ENCODE assay signal across 1 cellular context in the genomic region with DNA sequence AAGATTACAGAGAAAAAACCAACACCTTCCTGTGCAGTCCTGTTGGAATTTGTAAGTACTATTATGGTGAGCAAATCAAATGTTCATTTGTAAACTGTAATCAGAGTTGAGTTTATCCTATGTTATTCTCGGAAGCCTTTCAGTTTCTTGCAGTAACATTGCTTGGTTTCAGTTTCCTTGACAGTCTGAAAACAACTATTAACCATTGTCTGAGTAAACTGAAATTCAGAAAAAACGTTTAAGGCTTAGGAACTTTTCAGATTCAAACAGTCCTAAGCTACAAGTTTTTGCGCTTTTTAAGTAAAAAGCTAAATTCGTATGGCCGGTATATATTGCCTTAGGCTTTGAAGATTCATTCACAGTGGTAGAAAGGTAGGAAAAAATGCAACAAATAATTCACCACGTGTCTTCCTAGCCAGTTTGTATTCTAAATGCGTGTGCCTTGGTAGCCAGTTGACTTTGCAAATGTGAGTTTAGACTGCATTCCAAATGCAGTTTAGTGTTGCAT.
TF ChIP-seq lines count a peak whose summit lies in the region.

No MANE protein-coding gene starts in this region.

TF ChIP-seq in HEK293, 187 proteins besides CTCF, POLR2A, EP300 and RAD21 (continued from another document and continues in another):
- TF ChIP-seq BCL11A (tag by site-specific recombination; IDR thresholded peaks at IDR 0.05; ENCODE audit: low read depth), result no peak
- no peak for TF ChIP-seq ZNF114 (tag by site-specific recombination; IDR thresholded peaks at IDR 0.05)
- no peak for TF ChIP-seq ZNF140 (tag by site-specific recombination; IDR thresholded peaks at IDR 0.05)
- peak; percentile 70 for TF ChIP-seq SP7 (tag by site-specific recombination; IDR thresholded peaks at IDR 0.05)
- TF ChIP-seq FEZF1 (tag by site-specific recombination; IDR thresholded peaks at IDR 0.05), result peak; percentile 80
- TF ChIP-seq ZNF426 (tag by site-specific recombination; IDR thresholded peaks at IDR 0.05), result no peak
- TF ChIP-seq, protein P1, sequence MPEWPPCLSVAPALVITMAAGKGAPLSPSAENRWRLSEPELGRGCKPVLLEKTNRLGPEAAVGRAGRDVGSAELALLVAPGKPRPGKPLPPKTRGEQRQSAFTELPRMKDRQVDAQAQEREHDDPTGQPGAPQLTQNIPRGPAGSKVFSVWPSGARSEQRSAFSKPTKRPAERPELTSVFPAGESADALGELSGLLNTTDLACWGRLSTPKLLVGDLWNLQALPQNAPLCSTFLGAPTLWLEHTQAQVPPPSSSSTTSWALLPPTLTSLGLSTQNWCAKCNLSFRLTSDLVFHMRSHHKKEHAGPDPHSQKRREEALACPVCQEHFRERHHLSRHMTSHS (tag by site-specific recombination; IDR thresholded peaks at IDR 0.05), result no peak
- no peak for TF ChIP-seq ZNF416 (tag by site-specific recombination; IDR thresholded peaks at IDR 0.05)
- TF ChIP-seq ZFHX2 (tag by site-specific recombination; conservative IDR thresholded peaks at IDR 0.05), result no peak
- 0 out of 2 replicates have a peak, but pooled peaks have one; percentile 21 for TF ChIP-seq SP3 (tag by site-specific recombination; IDR thresholded peaks at IDR 0.05)
- TF ChIP-seq, protein P2, sequence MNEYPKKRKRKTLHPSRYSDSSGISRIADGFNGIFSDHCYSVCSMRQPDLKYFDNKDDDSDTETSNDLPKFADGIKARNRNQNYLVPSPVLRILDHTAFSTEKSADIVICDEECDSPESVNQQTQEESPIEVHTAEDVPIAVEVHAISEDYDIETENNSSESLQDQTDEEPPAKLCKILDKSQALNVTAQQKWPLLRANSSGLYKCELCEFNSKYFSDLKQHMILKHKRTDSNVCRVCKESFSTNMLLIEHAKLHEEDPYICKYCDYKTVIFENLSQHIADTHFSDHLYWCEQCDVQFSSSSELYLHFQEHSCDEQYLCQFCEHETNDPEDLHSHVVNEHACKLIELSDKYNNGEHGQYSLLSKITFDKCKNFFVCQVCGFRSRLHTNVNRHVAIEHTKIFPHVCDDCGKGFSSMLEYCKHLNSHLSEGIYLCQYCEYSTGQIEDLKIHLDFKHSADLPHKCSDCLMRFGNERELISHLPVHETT (tag by site-specific recombination; IDR thresholded peaks at IDR 0.05), result no peak
- TF ChIP-seq, protein P3, sequence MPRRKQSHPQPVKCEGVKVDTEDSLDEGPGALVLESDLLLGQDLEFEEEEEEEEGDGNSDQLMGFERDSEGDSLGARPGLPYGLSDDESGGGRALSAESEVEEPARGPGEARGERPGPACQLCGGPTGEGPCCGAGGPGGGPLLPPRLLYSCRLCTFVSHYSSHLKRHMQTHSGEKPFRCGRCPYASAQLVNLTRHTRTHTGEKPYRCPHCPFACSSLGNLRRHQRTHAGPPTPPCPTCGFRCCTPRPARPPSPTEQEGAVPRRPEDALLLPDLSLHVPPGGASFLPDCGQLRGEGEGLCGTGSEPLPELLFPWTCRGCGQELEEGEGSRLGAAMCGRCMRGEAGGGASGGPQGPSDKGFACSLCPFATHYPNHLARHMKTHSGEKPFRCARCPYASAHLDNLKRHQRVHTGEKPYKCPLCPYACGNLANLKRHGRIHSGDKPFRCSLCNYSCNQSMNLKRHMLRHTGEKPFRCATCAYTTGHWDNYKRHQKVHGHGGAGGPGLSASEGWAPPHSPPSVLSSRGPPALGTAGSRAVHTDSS (tag by site-specific recombination; IDR thresholded peaks at IDR 0.05), result no peak
- TF ChIP-seq TRIM28 (IDR thresholded peaks at IDR 0.05; ENCODE audit: borderline replicate concordance, low read length), result no peak
- no peak for TF ChIP-seq ZNF394 (tag by site-specific recombination; IDR thresholded peaks at IDR 0.05; ENCODE audit: borderline replicate concordance)
- no peak for TF ChIP-seq ZNF529 (tag by site-specific recombination; IDR thresholded peaks at IDR 0.05; ENCODE audit: insufficient replicate concordance)
- TF ChIP-seq, protein P4, sequence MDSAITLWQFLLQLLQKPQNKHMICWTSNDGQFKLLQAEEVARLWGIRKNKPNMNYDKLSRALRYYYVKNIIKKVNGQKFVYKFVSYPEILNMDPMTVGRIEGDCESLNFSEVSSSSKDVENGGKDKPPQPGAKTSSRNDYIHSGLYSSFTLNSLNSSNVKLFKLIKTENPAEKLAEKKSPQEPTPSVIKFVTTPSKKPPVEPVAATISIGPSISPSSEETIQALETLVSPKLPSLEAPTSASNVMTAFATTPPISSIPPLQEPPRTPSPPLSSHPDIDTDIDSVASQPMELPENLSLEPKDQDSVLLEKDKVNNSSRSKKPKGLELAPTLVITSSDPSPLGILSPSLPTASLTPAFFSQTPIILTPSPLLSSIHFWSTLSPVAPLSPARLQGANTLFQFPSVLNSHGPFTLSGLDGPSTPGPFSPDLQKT (IDR thresholded peaks at IDR 0.05; ENCODE audit: borderline replicate concordance, low read depth, low read length), result no peak
- no peak for TF ChIP-seq ZNF521 (tag by site-specific recombination; IDR thresholded peaks at IDR 0.05)
- no peak for TF ChIP-seq ZNF19 (tag by site-specific recombination; IDR thresholded peaks at IDR 0.05; ENCODE audit: low read depth)
- TF ChIP-seq ZNF423 (tag by site-specific recombination; IDR thresholded peaks at IDR 0.05), result no peak
- TF ChIP-seq ZNF654 (tag by site-specific recombination; IDR thresholded peaks at IDR 0.05; ENCODE audit: low read depth), result no peak
- no peak for TF ChIP-seq ZNF133 (tag by site-specific recombination; IDR thresholded peaks at IDR 0.05)
- no peak for TF ChIP-seq ZNF16 (tag by site-specific recombination; IDR thresholded peaks at IDR 0.05; ENCODE audit: low read depth)
- no peak for TF ChIP-seq ZNF292 (tag by site-specific recombination; IDR thresholded peaks at IDR 0.05; ENCODE audit: borderline replicate concordance, low read depth)
- TF ChIP-seq, protein P5, sequence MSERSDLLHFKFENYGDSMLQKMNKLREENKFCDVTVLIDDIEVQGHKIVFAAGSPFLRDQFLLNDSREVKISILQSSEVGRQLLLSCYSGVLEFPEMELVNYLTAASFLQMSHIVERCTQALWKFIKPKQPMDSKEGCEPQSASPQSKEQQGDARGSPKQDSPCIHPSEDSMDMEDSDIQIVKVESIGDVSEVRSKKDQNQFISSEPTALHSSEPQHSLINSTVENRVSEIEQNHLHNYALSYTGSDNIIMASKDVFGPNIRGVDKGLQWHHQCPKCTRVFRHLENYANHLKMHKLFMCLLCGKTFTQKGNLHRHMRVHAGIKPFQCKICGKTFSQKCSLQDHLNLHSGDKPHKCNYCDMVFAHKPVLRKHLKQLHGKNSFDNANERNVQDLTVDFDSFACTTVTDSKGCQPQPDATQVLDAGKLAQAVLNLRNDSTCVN (tag by site-specific recombination; optimal IDR thresholded peaks at IDR 0.05), result no peak
- no peak for TF ChIP-seq MYNN (tag by site-specific recombination; IDR thresholded peaks at IDR 0.05; ENCODE audit: borderline replicate concordance)
- TF ChIP-seq ZNF341 (tag by site-specific recombination; IDR thresholded peaks at IDR 0.05; ENCODE audit: low read depth), result no peak
- TF ChIP-seq, protein P6, sequence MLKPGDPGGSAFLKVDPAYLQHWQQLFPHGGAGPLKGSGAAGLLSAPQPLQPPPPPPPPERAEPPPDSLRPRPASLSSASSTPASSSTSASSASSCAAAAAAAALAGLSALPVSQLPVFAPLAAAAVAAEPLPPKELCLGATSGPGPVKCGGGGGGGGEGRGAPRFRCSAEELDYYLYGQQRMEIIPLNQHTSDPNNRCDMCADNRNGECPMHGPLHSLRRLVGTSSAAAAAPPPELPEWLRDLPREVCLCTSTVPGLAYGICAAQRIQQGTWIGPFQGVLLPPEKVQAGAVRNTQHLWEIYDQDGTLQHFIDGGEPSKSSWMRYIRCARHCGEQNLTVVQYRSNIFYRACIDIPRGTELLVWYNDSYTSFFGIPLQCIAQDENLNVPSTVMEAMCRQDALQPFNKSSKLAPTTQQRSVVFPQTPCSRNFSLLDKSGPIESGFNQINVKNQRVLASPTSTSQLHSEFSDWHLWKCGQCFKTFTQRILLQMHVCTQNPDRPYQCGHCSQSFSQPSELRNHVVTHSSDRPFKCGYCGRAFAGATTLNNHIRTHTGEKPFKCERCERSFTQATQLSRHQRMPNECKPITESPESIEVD (tag by site-specific recombination; IDR thresholded peaks at IDR 0.05), result peak; percentile 100
- TF ChIP-seq ZNF660 (tag by site-specific recombination; IDR thresholded peaks at IDR 0.05), result peak; percentile 58; the same call in 1 of the 2 replicates
- TF ChIP-seq GLI4 (tag by site-specific recombination; IDR thresholded peaks at IDR 0.05), result no peak
- TF ChIP-seq, protein P7, sequence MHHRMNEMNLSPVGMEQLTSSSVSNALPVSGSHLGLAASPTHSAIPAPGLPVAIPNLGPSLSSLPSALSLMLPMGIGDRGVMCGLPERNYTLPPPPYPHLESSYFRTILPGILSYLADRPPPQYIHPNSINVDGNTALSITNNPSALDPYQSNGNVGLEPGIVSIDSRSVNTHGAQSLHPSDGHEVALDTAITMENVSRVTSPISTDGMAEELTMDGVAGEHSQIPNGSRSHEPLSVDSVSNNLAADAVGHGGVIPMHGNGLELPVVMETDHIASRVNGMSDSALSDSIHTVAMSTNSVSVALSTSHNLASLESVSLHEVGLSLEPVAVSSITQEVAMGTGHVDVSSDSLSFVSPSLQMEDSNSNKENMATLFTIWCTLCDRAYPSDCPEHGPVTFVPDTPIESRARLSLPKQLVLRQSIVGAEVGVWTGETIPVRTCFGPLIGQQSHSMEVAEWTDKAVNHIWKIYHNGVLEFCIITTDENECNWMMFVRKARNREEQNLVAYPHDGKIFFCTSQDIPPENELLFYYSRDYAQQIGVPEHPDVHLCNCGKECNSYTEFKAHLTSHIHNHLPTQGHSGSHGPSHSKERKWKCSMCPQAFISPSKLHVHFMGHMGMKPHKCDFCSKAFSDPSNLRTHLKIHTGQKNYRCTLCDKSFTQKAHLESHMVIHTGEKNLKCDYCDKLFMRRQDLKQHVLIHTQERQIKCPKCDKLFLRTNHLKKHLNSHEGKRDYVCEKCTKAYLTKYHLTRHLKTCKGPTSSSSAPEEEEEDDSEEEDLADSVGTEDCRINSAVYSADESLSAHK (tag by site-specific recombination; IDR thresholded peaks at IDR 0.05), result no peak
- TF ChIP-seq, protein P8, sequence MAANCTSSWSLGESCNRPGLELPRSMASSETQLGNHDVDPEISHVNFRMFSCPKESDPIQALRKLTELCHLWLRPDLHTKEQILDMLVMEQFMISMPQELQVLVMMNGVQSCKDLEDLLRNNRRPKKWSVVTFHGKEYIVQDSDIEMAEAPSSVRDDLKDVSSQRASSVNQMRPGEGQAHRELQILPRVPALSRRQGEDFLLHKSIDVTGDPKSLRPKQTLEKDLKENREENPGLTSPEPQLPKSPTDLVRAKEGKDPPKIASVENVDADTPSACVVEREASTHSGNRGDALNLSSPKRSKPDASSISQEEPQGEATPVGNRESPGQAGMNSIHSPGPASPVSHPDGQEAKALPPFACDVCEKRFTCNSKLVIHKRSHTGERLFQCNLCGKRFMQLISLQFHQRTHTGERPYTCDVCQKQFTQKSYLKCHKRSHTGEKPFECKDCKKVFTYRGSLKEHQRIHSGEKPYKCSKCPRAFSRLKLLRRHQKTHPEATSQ (tag by site-specific recombination; IDR thresholded peaks at IDR 0.05), result no peak
- no peak for TF ChIP-seq ZNF335 (tag by site-specific recombination; conservative IDR thresholded peaks at IDR 0.05)
- TF ChIP-seq ZNF132 (tag by site-specific recombination; IDR thresholded peaks at IDR 0.05; ENCODE audit: borderline replicate concordance), result no peak
- peak; percentile 58 for TF ChIP-seq ZNF664 (tag by site-specific recombination; IDR thresholded peaks at IDR 0.05)
- peak; percentile 41; the same call in 1 of the 2 replicates for TF ChIP-seq GFI1B (tag by site-specific recombination; IDR thresholded peaks at IDR 0.05)
- no peak for TF ChIP-seq ZFP69B (tag by site-specific recombination; IDR thresholded peaks at IDR 0.05)
- no peak for TF ChIP-seq ZNF221 (tag by site-specific recombination; IDR thresholded peaks at IDR 0.05; ENCODE audit: borderline replicate concordance)
- TF ChIP-seq, protein P9, sequence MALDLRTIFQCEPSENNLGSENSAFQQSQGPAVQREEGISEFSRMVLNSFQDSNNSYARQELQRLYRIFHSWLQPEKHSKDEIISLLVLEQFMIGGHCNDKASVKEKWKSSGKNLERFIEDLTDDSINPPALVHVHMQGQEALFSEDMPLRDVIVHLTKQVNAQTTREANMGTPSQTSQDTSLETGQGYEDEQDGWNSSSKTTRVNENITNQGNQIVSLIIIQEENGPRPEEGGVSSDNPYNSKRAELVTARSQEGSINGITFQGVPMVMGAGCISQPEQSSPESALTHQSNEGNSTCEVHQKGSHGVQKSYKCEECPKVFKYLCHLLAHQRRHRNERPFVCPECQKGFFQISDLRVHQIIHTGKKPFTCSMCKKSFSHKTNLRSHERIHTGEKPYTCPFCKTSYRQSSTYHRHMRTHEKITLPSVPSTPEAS (tag by site-specific recombination; IDR thresholded peaks at IDR 0.05), result no peak
- TF ChIP-seq, protein P10, sequence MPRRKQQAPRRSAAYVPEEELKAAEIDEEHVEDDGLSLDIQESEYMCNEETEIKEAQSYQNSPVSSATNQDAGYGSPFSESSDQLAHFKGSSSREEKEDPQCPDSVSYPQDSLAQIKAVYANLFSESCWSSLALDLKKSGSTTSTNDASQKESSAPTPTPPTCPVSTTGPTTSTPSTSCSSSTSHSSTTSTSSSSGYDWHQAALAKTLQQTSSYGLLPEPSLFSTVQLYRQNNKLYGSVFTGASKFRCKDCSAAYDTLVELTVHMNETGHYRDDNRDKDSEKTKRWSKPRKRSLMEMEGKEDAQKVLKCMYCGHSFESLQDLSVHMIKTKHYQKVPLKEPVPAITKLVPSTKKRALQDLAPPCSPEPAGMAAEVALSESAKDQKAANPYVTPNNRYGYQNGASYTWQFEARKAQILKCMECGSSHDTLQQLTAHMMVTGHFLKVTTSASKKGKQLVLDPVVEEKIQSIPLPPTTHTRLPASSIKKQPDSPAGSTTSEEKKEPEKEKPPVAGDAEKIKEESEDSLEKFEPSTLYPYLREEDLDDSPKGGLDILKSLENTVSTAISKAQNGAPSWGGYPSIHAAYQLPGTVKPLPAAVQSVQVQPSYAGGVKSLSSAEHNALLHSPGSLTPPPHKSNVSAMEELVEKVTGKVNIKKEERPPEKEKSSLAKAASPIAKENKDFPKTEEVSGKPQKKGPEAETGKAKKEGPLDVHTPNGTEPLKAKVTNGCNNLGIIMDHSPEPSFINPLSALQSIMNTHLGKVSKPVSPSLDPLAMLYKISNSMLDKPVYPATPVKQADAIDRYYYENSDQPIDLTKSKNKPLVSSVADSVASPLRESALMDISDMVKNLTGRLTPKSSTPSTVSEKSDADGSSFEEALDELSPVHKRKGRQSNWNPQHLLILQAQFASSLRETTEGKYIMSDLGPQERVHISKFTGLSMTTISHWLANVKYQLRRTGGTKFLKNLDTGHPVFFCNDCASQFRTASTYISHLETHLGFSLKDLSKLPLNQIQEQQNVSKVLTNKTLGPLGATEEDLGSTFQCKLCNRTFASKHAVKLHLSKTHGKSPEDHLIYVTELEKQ (tag by site-specific recombination; IDR thresholded peaks at IDR 0.05; ENCODE audit: borderline replicate concordance), result no peak
- TF ChIP-seq ZNF791 (tag by site-specific recombination; IDR thresholded peaks at IDR 0.05), result no peak
